In genomic region chr12:93317227-93317626, GRCh38 we compare ENCODE assay signal across 1 cellular context.
TF ChIP-seq lines count a peak whose summit lies in the region.

No MANE protein-coding gene starts in this region.

TF ChIP-seq in K562, 482 proteins besides CTCF, POLR2A, EP300 and RAD21 (continued from another document):
- no peak for TF ChIP-seq ATF2 (CRISPR knock-in tag; IDR thresholded peaks at IDR 0.05)
- TF ChIP-seq CREB3 (tag; conservative IDR thresholded peaks at IDR 0.05; ENCODE audit: low read depth): peak; percentile 67; the same call in 1 of the 2 replicates
- 0 out of 2 replicates have a peak, but pooled peaks have one; percentile 7 for TF ChIP-seq ZNF644 (tag; IDR thresholded peaks at IDR 0.05; ENCODE audit: low read depth)
- 0 out of 2 replicates have a peak, but pooled peaks have one; percentile 34 for TF ChIP-seq HSF4 (CRISPR knock-in tag; IDR thresholded peaks at IDR 0.05; ENCODE audit: borderline replicate concordance)
- TF ChIP-seq SLC30A9 (CRISPR knock-in tag; IDR thresholded peaks at IDR 0.05): no peak
- no peak for TF ChIP-seq HDAC2 (IDR thresholded peaks at IDR 0.05)
- 0 out of 2 replicates have a peak, but pooled peaks have one; percentile 2 for TF ChIP-seq GTF2E2 (tag; IDR thresholded peaks at IDR 0.05)
- TF ChIP-seq MEF2A (IDR thresholded peaks at IDR 0.05; ENCODE audit: control insufficient read depth, low read depth, low read length): no peak
- TF ChIP-seq ARID1B (IDR thresholded peaks at IDR 0.05): peak; percentile 46
- peak; percentile 49 for TF ChIP-seq RFX1 (IDR thresholded peaks at IDR 0.05)
- no peak for TF ChIP-seq ADNP (tag; IDR thresholded peaks at IDR 0.05)
- TF ChIP-seq DPF2 (IDR thresholded peaks at IDR 0.05): peak; percentile 19; the same call in 1 of the 2 replicates
- TF ChIP-seq ZNF184 (CRISPR knock-in tag; IDR thresholded peaks at IDR 0.05): no peak
- 0 out of 4 replicates have a peak, but pooled peaks of 1 of the 2 experiments have one; percentile 66 for TF ChIP-seq RCOR1 (IDR thresholded peaks at IDR 0.05; ENCODE audit: borderline replicate concordance in 1 of 2, low read depth in 2 of 2, low read length in 2 of 2)
- peak; percentile 26; the same call in 1 of the 2 replicates for TF ChIP-seq EP400 (IDR thresholded peaks at IDR 0.05)
- TF ChIP-seq ZNF239 (CRISPR knock-in tag; IDR thresholded peaks at IDR 0.05): peak; percentile 11; the same call in 1 of the 2 replicates
- no peak for TF ChIP-seq NR2C2 (CRISPR knock-in tag; IDR thresholded peaks at IDR 0.05)
- TF ChIP-seq NR2C2 (tag; IDR thresholded peaks at IDR 0.05): peak; percentile 51; the same call in 1 of the 2 replicates
- no peak for TF ChIP-seq FOXP4 (CRISPR knock-in tag; IDR thresholded peaks at IDR 0.05; ENCODE audit: borderline replicate concordance)
- TF ChIP-seq, protein P1, sequence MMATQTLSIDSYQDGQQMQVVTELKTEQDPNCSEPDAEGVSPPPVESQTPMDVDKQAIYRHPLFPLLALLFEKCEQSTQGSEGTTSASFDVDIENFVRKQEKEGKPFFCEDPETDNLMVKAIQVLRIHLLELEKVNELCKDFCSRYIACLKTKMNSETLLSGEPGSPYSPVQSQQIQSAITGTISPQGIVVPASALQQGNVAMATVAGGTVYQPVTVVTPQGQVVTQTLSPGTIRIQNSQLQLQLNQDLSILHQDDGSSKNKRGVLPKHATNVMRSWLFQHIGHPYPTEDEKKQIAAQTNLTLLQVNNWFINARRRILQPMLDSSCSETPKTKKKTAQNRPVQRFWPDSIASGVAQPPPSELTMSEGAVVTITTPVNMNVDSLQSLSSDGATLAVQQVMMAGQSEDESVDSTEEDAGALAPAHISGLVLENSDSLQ (IDR thresholded peaks at IDR 0.05): peak; percentile 93
- peak; percentile 77 for TF ChIP-seq CTBP1 (IDR thresholded peaks at IDR 0.05; ENCODE audit: borderline replicate concordance)
- 0 out of 2 replicates have a peak, but pooled peaks have one; percentile 40 for TF ChIP-seq ETV1 (tag; conservative IDR thresholded peaks at IDR 0.05; ENCODE audit: low read depth)
- peak; percentile 39; the same call in 1 of the 2 replicates for TF ChIP-seq SPI1 (IDR thresholded peaks at IDR 0.05; ENCODE audit: borderline replicate concordance, low read depth, low read length)
- TF ChIP-seq MTA1 (IDR thresholded peaks at IDR 0.05; ENCODE audit: borderline replicate concordance): 0 out of 2 replicates have a peak, but pooled peaks have one; percentile 14
- peak; percentile 40; the same call in 1 of the 2 replicates for TF ChIP-seq NFE2 (IDR thresholded peaks at IDR 0.05; ENCODE audit: low read depth)
- peak; percentile 32; the same call in 1 of the 2 replicates for TF ChIP-seq MYNN (IDR thresholded peaks at IDR 0.05)
- TF ChIP-seq MYNN (CRISPR knock-in tag; IDR thresholded peaks at IDR 0.05): no peak
- TF ChIP-seq CREB3L1 (IDR thresholded peaks at IDR 0.05; ENCODE audit: borderline replicate concordance, low read depth): no peak
- no peak; the same call in 1 of the 2 replicates for TF ChIP-seq JUND (IDR thresholded peaks at IDR 0.05; ENCODE audit: borderline replicate concordance, low read depth, low read length)
- peak; percentile 45; the same call in 1 of the 3 replicates for TF ChIP-seq JUND (tag; IDR thresholded peaks at IDR 0.05; ENCODE audit: borderline replicate concordance, low read depth, low read length)
- 0 out of 3 replicates have a peak, but pooled peaks of 1 of the 2 experiments have one; percentile 8 for TF ChIP-seq CBX3 (IDR thresholded peaks at IDR 0.05; ENCODE audit: borderline replicate concordance in 1 of 2, low read length in 2 of 2)
- TF ChIP-seq ARNT (IDR thresholded peaks at IDR 0.05): no peak
